ENCODE assay signal across 8 cellular contexts in genomic region chr7:36389371-36390198, GRCh38.
DNase-seq lines count a peak whose midpoint lies in the region; ATAC-seq and TF ChIP-seq lines count a peak whose summit lies in the region.

Gene ANLN, plus strand, starts transcription at chr7:36389862. Its CDS starts 165 bp downstream, at chr7:36390027.

- H3K27ac Mint-ChIP-seq in central memory CD8-positive, alpha-beta T cell (ENCODE audit: low read depth) = peak within 1 kb of the TSS; percentile 41

- ATAC-seq in GM18909 (IDR thresholded peaks at IDR 0.05; ENCODE audit: poor library complexity, unreplicated experiment) = peak; percentile 81
- peak; percentile 63 for ATAC-seq in HG03159 (IDR thresholded peaks at IDR 0.05; ENCODE audit: unreplicated experiment)
- ATAC-seq in central memory CD8-positive, alpha-beta T cell (replicated peaks; ENCODE audit: extremely low read depth, poor library complexity, severe bottlenecking) = peak; percentile 83

- peak within 1 kb of the TSS; percentile 80 for H3K4me3 Mint-ChIP-seq in central memory CD8-positive, alpha-beta T cell

- no peaks in the 10 kb centered on the region for H3K9me3 Mint-ChIP-seq in central memory CD8-positive, alpha-beta T cell

- peaks cover 20% of the 10 kb centered on the region for H3K4me1 Mint-ChIP-seq in central memory CD8-positive, alpha-beta T cell

- DNase-seq in AG09309 (ENCODE audit: low read depth) (peak; percentile 74), NCI-H226 (peak; percentile 99), islet precursor cell (peak; percentile 96)
- DNase-seq in activated CD4-positive, CD25-positive, alpha-beta regulatory T cell treated with anti-CD3 and anti-CD28 coated beads, Interleukin-2, amount 50 U/mL, for 16 hours (ENCODE audit: low read depth, low spot score) = peak; percentile 65
- DNase-seq in central memory CD8-positive, alpha-beta T cell (ENCODE audit: low spot score in 2 of 2) = peak; percentile 72 to 77
- peak; percentile 68 to 79 for DNase-seq in stimulated activated CD4-positive, alpha-beta T cell treated with anti-CD3 and anti-CD28 coated beads, Interleukin-12 subunit alpha, Interleukin-12 subunit beta, amount 100 ng/mL, for 24 hours (ENCODE audit: low read depth in 2 of 2)

- peaks cover 2% of the 10 kb centered on the region for H3K36me3 Mint-ChIP-seq in central memory CD8-positive, alpha-beta T cell (ENCODE audit: insufficient read depth)

- peak within 1 kb of the TSS; percentile 64 for H3K4me3 ChIP-seq in AG09309 (ENCODE audit: control insufficient read depth, low read depth, low read length)

- no peak for TF ChIP-seq CTCF in AG09309 (IDR thresholded peaks at IDR 0.05; ENCODE audit: control insufficient read depth, insufficient read depth, low read depth, low read length, missing control alignments)

- no peaks in the 10 kb centered on the region for H3K27me3 Mint-ChIP-seq in central memory CD8-positive, alpha-beta T cell

Comparison
In these comparisons a context has a peak if more than half of its experiments do, and no peak if none do; other contexts are left out.
1. Peak in every context shown above with its lines: DNase-seq, ATAC-seq and H3K4me3 ChIP-seq.